Comparison of ENCODE assay signal across 8 cellular contexts in the genomic region with DNA sequence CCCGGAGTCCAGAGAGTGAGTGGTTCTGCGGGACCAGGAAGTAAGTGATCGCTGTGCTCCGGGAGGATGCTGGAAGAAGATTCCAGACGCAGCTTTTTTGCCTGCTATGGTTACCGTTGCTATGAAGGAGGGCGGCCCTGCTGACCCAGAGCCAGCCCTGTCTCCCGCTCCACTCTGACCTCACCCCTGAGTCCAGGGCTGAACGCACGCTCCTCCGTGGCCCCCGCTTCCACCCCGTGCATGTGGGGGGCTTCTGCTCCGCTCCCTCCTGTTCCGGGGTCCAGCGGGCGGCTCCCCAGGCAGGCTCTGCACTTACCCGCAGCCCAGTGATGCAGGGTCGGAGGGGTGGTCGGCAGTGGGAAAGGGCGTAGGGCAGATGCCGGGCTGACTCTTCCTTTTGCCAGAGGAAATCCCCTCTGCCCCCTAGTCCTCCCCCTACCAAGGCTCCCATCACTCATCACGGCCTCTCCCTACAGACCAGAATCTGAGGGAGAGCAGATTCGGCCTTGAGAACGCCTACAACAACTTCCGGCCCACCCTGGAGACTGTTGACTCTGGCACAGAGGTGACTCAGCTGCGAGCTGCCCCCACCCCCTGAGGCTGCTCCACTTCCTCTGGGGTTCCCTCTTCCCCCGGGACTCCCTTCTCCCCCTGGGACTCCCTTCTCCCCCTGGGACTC. TPM values are rescaled to one million over a fixed set of nuclear protein-coding genes. Genes with fewer than 3 reads are reported as not detected.
A peak's percentile ranks its signal among the peaks of the same experiment; 100 is the strongest.
DNase-seq lines count a peak whose midpoint lies in the region; ATAC-seq and TF ChIP-seq lines count a peak whose summit lies in the region.

No MANE protein-coding gene starts in this region.

- H3K4me2 ChIP-seq in PC-3 (ENCODE audit: low read length): peak overlapping the region; percentile 99

- TF ChIP-seq CTCF in PC-3 (conservative IDR thresholded peaks at IDR 0.05; ENCODE audit: low read depth, low read length) (no peak), fibroblast of the aortic adventitia (IDR thresholded peaks at IDR 0.05; ENCODE audit: insufficient read depth, low read length) (no peak), suprapubic skin (IDR thresholded peaks at IDR 0.05) (no peak)

- peak overlapping the region; percentile 74 for H3K9ac ChIP-seq in PC-3 (ENCODE audit: low read length)

- WGBS in suprapubic skin: under 1% methylated on average over 21 of the region's 28 CpGs

- no peaks in the 10 kb centered on the region for H3K9me2 ChIP-seq in PC-3 (replicated peaks; ENCODE audit: low read length)

- H4K20me1 ChIP-seq in PC-3 (ENCODE audit: low read length): no peaks in the 10 kb centered on the region

- H3K79me2 ChIP-seq in ACC112 (ENCODE audit: control insufficient read depth, insufficient read depth, low read length, unreplicated experiment): no peaks in the 10 kb centered on the region
- no peaks in the 10 kb centered on the region for H3K79me2 ChIP-seq in PC-3 (ENCODE audit: low read length)

- no peaks in the 10 kb centered on the region for H3K36me3 ChIP-seq in ACC112 (ENCODE audit: insufficient read depth, low read length)
- H3K36me3 ChIP-seq in PC-3 (ENCODE audit: low read depth, low read length): no peaks in the 10 kb centered on the region
- H3K36me3 ChIP-seq in suprapubic skin: no peaks in the 10 kb centered on the region

- TF ChIP-seq POLR2A in suprapubic skin (IDR thresholded peaks at IDR 0.05): no peak

- peak overlapping the region; percentile 78 for H3K4me3 ChIP-seq in ACC112 (ENCODE audit: low read depth, low read length)
- H3K4me3 ChIP-seq in PC-3 (ENCODE audit: low read length): peak overlapping the region; percentile 69
- H3K4me3 ChIP-seq in fibroblast of the aortic adventitia (ENCODE audit: low read depth, low read length): peak overlapping the region; percentile 71
- peak overlapping the region; percentile 53 for H3K4me3 ChIP-seq in suprapubic skin

- H3F3A ChIP-seq in PC-3 (ENCODE audit: low read length, unreplicated experiment): no peaks in the 10 kb centered on the region

- peaks cover 5% of the 10 kb centered on the region; the same call in 1 of the 2 replicates for H3K27me3 ChIP-seq in ACC112 (ENCODE audit: insufficient read depth, low read length)
- no peaks in the 10 kb centered on the region for H3K27me3 ChIP-seq in PC-3 (ENCODE audit: low read length)
- peaks cover 17% of the 10 kb centered on the region for H3K27me3 ChIP-seq in suprapubic skin

- TF ChIP-seq EP300 in suprapubic skin (IDR thresholded peaks at IDR 0.05): no peak

- intact Hi-C loops in PC-3 (cut with micrococcal nuclease): no loop called here

- H3K9me3 ChIP-seq in PC-3 (ENCODE audit: low read length) (no peaks in the 10 kb centered on the region), suprapubic skin (no peaks in the 10 kb centered on the region)

- BruUV-seq in PC-3 (replicated peaks; lab: Mats Ljungman, UMichigan): no TSS peak

- H3K4me1 ChIP-seq in ACC112 (ENCODE audit: control insufficient read depth, insufficient read depth, low read length, unreplicated experiment) (peaks cover 3% of the 10 kb centered on the region), PC-3 (ENCODE audit: insufficient read depth, low read length) (peaks cover 7% of the 10 kb centered on the region), suprapubic skin (peaks cover 11% of the 10 kb centered on the region)

- POLR2A ChIA-PET in PC-3 (lab: Charles Lee; ENCODE audit: unreplicated experiment): no interaction called here

- H2AFZ ChIP-seq in ACC112 (ENCODE audit: low read length, unreplicated experiment): peak overlapping the region; percentile 43
- peak overlapping the region; percentile 95 for H2AFZ ChIP-seq in PC-3 (ENCODE audit: low read length)

- ATAC-seq in GM18873 (IDR thresholded peaks at IDR 0.05; ENCODE audit: low FRiP score, unreplicated experiment): peak; percentile 66
- peak; percentile 84 for ATAC-seq in HG03175 (IDR thresholded peaks at IDR 0.05; ENCODE audit: unreplicated experiment)
- ATAC-seq in PC-3: peak; percentile 95

- DNase-seq in PC-3: peak; percentile 72
- peak; percentile 57 for DNase-seq in activated T-helper 1 cell treated with Interleukin-2 at 50 U/mL for 16 hours (ENCODE audit: low read depth)
- peak; percentile 79 for DNase-seq in fibroblast of the aortic adventitia (ENCODE audit: low read depth)
- peak; percentile 11 for DNase-seq in occipital lobe (lab: John Stamatoyannopoulos, UW)
- peak; percentile 84 to 86 for DNase-seq in suprapubic skin (ENCODE audit: low spot score in 2 of 2)

- H3K27ac ChIP-seq in ACC112 (ENCODE audit: low read depth, low read length) (peak overlapping the region; percentile 91), PC-3 (ENCODE audit: low read length) (peak overlapping the region; percentile 41; the same call in 1 of the 2 replicates), suprapubic skin (peak overlapping the region; percentile 85)

- CTCF ChIA-PET in PC-3 (lab: Charles Lee): no interaction called here

RNA-seq across cellular contexts. Expression of gene MUC17, which starts 2.6 kb away (rescaled TPM):
- total RNA-seq in PC-3 (2014; rRNA removed) (not detected in 2 replicates), fibroblast of the aortic adventitia (ENCODE audit: low replicate concordance) (not detected in 2 replicates), occipital lobe (not detected), suprapubic skin (under 1 TPM; 0.08 to 0.25 (median 0.14) TPM)

RNA-seq across cellular contexts. Expression of gene MUC12, which starts 47.9 kb away (rescaled TPM):
- total RNA-seq in PC-3 (2014; rRNA removed): 0.18 and 0.69 TPM in 2 replicates
- total RNA-seq in fibroblast of the aortic adventitia (ENCODE audit: low replicate concordance): not detected in 2 replicates
- total RNA-seq in occipital lobe: not detected
- not detected for total RNA-seq in suprapubic skin

Comparison
In these comparisons a context has a peak if more than half of its experiments do, and no peak if none do; other contexts are left out.
1. Peak in every context shown above with its lines: DNase-seq, ATAC-seq, H3K4me3 ChIP-seq and H3K27ac ChIP-seq.
2. H3K27ac ChIP-seq: peak in every context shown above with its lines; median percentile 91 in ACC112; 85 in suprapubic skin; 41 in PC-3.
3. DNase-seq: peak in every context shown above with its lines; median percentile 85 in suprapubic skin; 79 in fibroblast of the aortic adventitia; 72 in PC-3; 57 in activated T-helper 1 cell treated with Interleukin-2 at 50 U/mL for 16 hours; 11 in occipital lobe.